Comparison of ENCODE assay signal across 8 cellular contexts in genomic region chr15:85592148-85592547, GRCh38.
A peak's percentile ranks its signal among the peaks of the same experiment; 100 is the strongest.
DNase-seq lines count a peak whose midpoint lies in the region; ATAC-seq lines count a peak whose summit lies in the region.

No MANE protein-coding gene starts in this region.

- H4K8ac ChIP-seq in trophoblast cell (ENCODE audit: low read depth, low read length) (no peak overlapping the region), neuronal stem cell (ENCODE audit: low read depth, low read length) (no peak overlapping the region)

- no peak overlapping the region for H3K4me3 ChIP-seq in trophoblast cell (ENCODE audit: low read depth, low read length)
- no peak overlapping the region for H3K4me3 ChIP-seq in neuronal stem cell (ENCODE audit: low read length in 2 of 2)

- no peaks in the 10 kb centered on the region for H3K27me3 ChIP-seq in trophoblast cell (ENCODE audit: insufficient read depth, low read length)
- no peaks in the 10 kb centered on the region for H3K27me3 ChIP-seq in neuronal stem cell (ENCODE audit: control insufficient read depth in 3 of 3, insufficient read depth in 3 of 3, low read depth in 1 of 3, low read length in 3 of 3)

- H3K79me1 ChIP-seq in trophoblast cell (ENCODE audit: low read length) = peaks cover 1% of the 10 kb centered on the region
- no peaks in the 10 kb centered on the region for H3K79me1 ChIP-seq in neuronal stem cell (ENCODE audit: low read depth, low read length)

- H3K4me3 Mint-ChIP-seq in natural killer cell treated with Interleukin-12 subunit alpha and Interleukin-12 subunit beta and Interleukin-15 and Interleukin-18, amount 100 ng/mL, for 72 hours = no peak overlapping the region

- H3K23ac ChIP-seq in trophoblast cell (ENCODE audit: low read length) (no peak overlapping the region), neuronal stem cell (ENCODE audit: low read depth, low read length, poor library complexity) (no peak overlapping the region)

- H3K14ac ChIP-seq in trophoblast cell (ENCODE audit: low read length) (no peak overlapping the region), neuronal stem cell (ENCODE audit: low read length) (no peak overlapping the region)

- H3K4ac ChIP-seq in trophoblast cell (ENCODE audit: low read depth, low read length) (no peak overlapping the region), neuronal stem cell (ENCODE audit: low read length) (no peak overlapping the region)

- H3K36me3 Mint-ChIP-seq in natural killer cell treated with Interleukin-12 subunit alpha and Interleukin-12 subunit beta and Interleukin-15 and Interleukin-18, amount 100 ng/mL, for 72 hours = peaks cover 8% of the 10 kb centered on the region

- H3K9me3 ChIP-seq in trophoblast cell (ENCODE audit: insufficient read depth, low read depth, low read length) (no peaks in the 10 kb centered on the region), neuronal stem cell (replicated peaks in 1 of 2; ENCODE audit: control insufficient read depth in 2 of 2, insufficient read depth in 1 of 2, low read depth in 1 of 2, low read length in 2 of 2) (peaks cover 0 to 2% of the 10 kb centered on the region in 2 donors)

- ATAC-seq in natural killer cell treated with Interleukin-12 subunit alpha and Interleukin-12 subunit beta and Interleukin-15 and Interleukin-18, amount 100 ng/mL, for 72 hours = no peak
- no peak for ATAC-seq in HG03025 (IDR thresholded peaks at IDR 0.05; ENCODE audit: low FRiP score, unreplicated experiment)

- no peak overlapping the region for H3K27ac ChIP-seq in trophoblast cell (ENCODE audit: low read depth, low read length)
- no peak overlapping the region for H3K27ac ChIP-seq in neuronal stem cell (replicated peaks; ENCODE audit: low read length)

- no peak overlapping the region for H2BK15ac ChIP-seq in neuronal stem cell (ENCODE audit: low read length)

- H4K91ac ChIP-seq in trophoblast cell (ENCODE audit: low read depth, low read length) = no peak overlapping the region
- H4K91ac ChIP-seq in neuronal stem cell (ENCODE audit: low read depth, low read length, poor library complexity) = no peak overlapping the region

- peaks cover 0 to 6% of the 10 kb centered on the region in 2 experiments for H3K4me1 ChIP-seq in trophoblast cell (ENCODE audit: control insufficient read depth in 1 of 2, insufficient read depth in 2 of 2, low read length in 2 of 2)
- H3K4me1 ChIP-seq in neuronal stem cell (ENCODE audit: control insufficient read depth in 2 of 2, insufficient read depth in 1 of 2, low read depth in 1 of 2, low read length in 2 of 2) = peaks cover 0 to 2% of the 10 kb centered on the region in 2 donors

- no peaks in the 10 kb centered on the region for H3K27me3 Mint-ChIP-seq in natural killer cell treated with Interleukin-12 subunit alpha and Interleukin-12 subunit beta and Interleukin-15 and Interleukin-18, amount 100 ng/mL, for 72 hours

- no peak overlapping the region for H2BK5ac ChIP-seq in trophoblast cell (ENCODE audit: low read depth, low read length, poor library complexity)
- no peak overlapping the region for H2BK5ac ChIP-seq in neuronal stem cell (ENCODE audit: low read length)

- WGBS in trophoblast cell (ENCODE audit: extremely low coverage, insufficient coverage, insufficient read length) = no CpG with 5 or more reads among the region's 3 CpGs
- no CpG with 5 or more reads among the region's 3 CpGs for WGBS in neuronal stem cell (ENCODE audit: extremely low coverage in 2 of 2, insufficient read length in 2 of 2, insufficient replicate concordance in 1 of 2), 2 donors

- H3K36me3 ChIP-seq in trophoblast cell (ENCODE audit: control insufficient read depth in 1 of 2, insufficient read depth in 2 of 2, low read length in 2 of 2) = no peaks in the 10 kb centered on the region
- peaks cover 0 to 18% of the 10 kb centered on the region in 2 donors for H3K36me3 ChIP-seq in neuronal stem cell (replicated peaks in 1 of 2; ENCODE audit: control insufficient read depth in 2 of 2, insufficient read depth in 2 of 2, low read length in 2 of 2)

- no peak overlapping the region for H2AFZ ChIP-seq in trophoblast cell (ENCODE audit: insufficient read depth, low read length, poor library complexity)
- no peak overlapping the region for H2AFZ ChIP-seq in neuronal stem cell (ENCODE audit: low read length)

- H2BK12ac ChIP-seq in trophoblast cell (ENCODE audit: low read length) = no peak overlapping the region
- no peak overlapping the region for H2BK12ac ChIP-seq in neuronal stem cell (ENCODE audit: low read length)

- H3K18ac ChIP-seq in trophoblast cell (ENCODE audit: low read length) (no peak overlapping the region), neuronal stem cell (ENCODE audit: low read length) (no peak overlapping the region)

- H3K4me1 Mint-ChIP-seq in natural killer cell treated with Interleukin-12 subunit alpha and Interleukin-12 subunit beta and Interleukin-15 and Interleukin-18, amount 100 ng/mL, for 72 hours (ENCODE audit: low read depth in 2 of 2) = peaks cover 30 to 37% of the 10 kb centered on the region in 2 donors

- DNase-seq in EH (ENCODE audit: low read depth) = peak; percentile 96
- peak; percentile 23 for DNase-seq in RKO (ENCODE audit: low spot score)
- DNase-seq in fibroblast of peridontal ligament (ENCODE audit: extremely low read depth) = peak; percentile 82
- DNase-seq in trophoblast cell = peak; percentile 85 to 94
- no peak for DNase-seq in nucleus accumbens (lab: John Stamatoyannopoulos, UW)
- no peak for DNase-seq in natural killer cell treated with Interleukin-12 subunit alpha and Interleukin-12 subunit beta and Interleukin-15 and Interleukin-18, amount 100 ng/mL, for 72 hours (ENCODE audit: low spot score)
- DNase-seq in neuronal stem cell (ENCODE audit: low spot score) = no peak

- H2AK5ac ChIP-seq in trophoblast cell (ENCODE audit: low read length) = no peak overlapping the region
- no peak overlapping the region for H2AK5ac ChIP-seq in neuronal stem cell (ENCODE audit: low read depth, low read length)

- H3K4me2 ChIP-seq in trophoblast cell (ENCODE audit: low read length) = no peak overlapping the region
- H3K4me2 ChIP-seq in neuronal stem cell (ENCODE audit: insufficient read depth, low read length, poor library complexity, severe bottlenecking) = no peak overlapping the region

- no peak overlapping the region for H3K27ac Mint-ChIP-seq in natural killer cell treated with Interleukin-12 subunit alpha and Interleukin-12 subunit beta and Interleukin-15 and Interleukin-18, amount 100 ng/mL, for 72 hours

- H3K9ac ChIP-seq in trophoblast cell (ENCODE audit: low read length) (no peak overlapping the region), neuronal stem cell (ENCODE audit: low read depth, low read length, poor library complexity) (no peak overlapping the region)

- H3K9me3 Mint-ChIP-seq in natural killer cell treated with Interleukin-12 subunit alpha and Interleukin-12 subunit beta and Interleukin-15 and Interleukin-18, amount 100 ng/mL, for 72 hours = no peaks in the 10 kb centered on the region

- H3K79me2 ChIP-seq in trophoblast cell (ENCODE audit: control insufficient read depth, insufficient read depth, low read length, poor library complexity) = no peaks in the 10 kb centered on the region

- no peak overlapping the region for H2BK120ac ChIP-seq in trophoblast cell (ENCODE audit: insufficient read depth, low read length, poor library complexity)
- H2BK120ac ChIP-seq in neuronal stem cell (ENCODE audit: low read depth, low read length) = no peak overlapping the region

- H4K12ac ChIP-seq in trophoblast cell (ENCODE audit: low read depth, low read length) = no peak overlapping the region

Comparison
In these comparisons a context has a peak if more than half of its experiments do, and no peak if none do; other contexts are left out.
1. DNase-seq: peak in EH (single experiment), RKO (single experiment), fibroblast of peridontal ligament (single experiment) and trophoblast cell (2 of 2); none in nucleus accumbens (0 of 56), natural killer cell treated with Interleukin-12 subunit alpha and Interleukin-12 subunit beta and Interleukin-15 and Interleukin-18, amount 100 ng/mL, for 72 hours (single experiment) and neuronal stem cell (single experiment).